In the genomic region with DNA sequence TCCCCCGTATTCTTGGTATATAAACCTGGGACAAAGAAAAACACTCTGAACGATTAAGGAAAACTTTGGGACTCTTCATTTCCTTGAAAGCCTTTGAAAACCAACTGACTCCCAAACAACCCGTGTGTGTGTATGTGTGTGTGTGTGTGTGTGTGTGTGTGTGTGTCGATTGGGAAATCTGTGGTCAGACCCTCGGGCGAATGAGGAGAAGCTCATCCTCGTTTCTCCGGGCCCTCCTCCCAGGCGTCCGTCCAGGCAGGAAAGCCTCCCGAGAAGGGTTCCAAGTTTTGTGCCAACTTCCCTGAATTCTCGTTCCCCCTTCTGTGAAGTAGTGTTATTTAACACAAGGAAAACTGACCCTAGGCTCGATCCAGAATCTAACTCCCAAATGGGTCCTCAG, we compare ENCODE assay signal across 8 cellular contexts.
A peak's percentile ranks its signal among the peaks of the same experiment; 100 is the strongest.
DNase-seq lines count a peak whose midpoint lies in the region; TF ChIP-seq lines count a peak whose summit lies in the region.
"Not testable (repeated sequence)": the region's sequence is repeated elsewhere in the genome, so short reads cannot be mapped to it uniquely, and the experiment has no call there.

No MANE protein-coding gene starts in this region.

- dilution Hi-C loops in mammary epithelial cell (cut with HindIII; ENCODE audit: low sequenced_read_pairs) = not testable (repeated sequence)

- not testable (repeated sequence) for H3K36me3 ChIP-seq in SJCRH30; mammary epithelial cell (ENCODE audit: insufficient read depth, low read length); hepatocyte (replicated peaks; ENCODE audit: insufficient read depth, low read depth); sigmoid colon

- H3K4me1 ChIP-seq in SJCRH30; mammary epithelial cell (ENCODE audit: insufficient read depth, low read length); hepatocyte (ENCODE audit: insufficient read depth); sigmoid colon: not testable (repeated sequence)

- CTCF ChIA-PET in mammary epithelial cell (lab: Charles Lee; ENCODE audit: low non-redundant PET) = not testable (repeated sequence)

- not testable (repeated sequence) for TF ChIP-seq EP300 in sigmoid colon (IDR thresholded peaks at IDR 0.05)

- TF ChIP-seq POLR2A in sigmoid colon (IDR thresholded peaks at IDR 0.05) = not testable (repeated sequence)

- not testable (repeated sequence) for H2AFZ ChIP-seq in mammary epithelial cell (ENCODE audit: low read depth, low read length); hepatocyte

- not testable (repeated sequence) for H3K4me3 ChIP-seq in SJCRH30; mammary epithelial cell (replicated peaks in 1 of 3; ENCODE audit: insufficient read depth in 1 of 3, low read depth in 2 of 3, low read length in 3 of 3); fibroblast of the aortic adventitia (ENCODE audit: low read depth, low read length); hepatocyte; sigmoid colon

- not testable (repeated sequence) for H3K27ac ChIP-seq in SJCRH30; mammary epithelial cell (ENCODE audit: insufficient read depth, low read depth, low read length); hepatocyte; sigmoid colon

- H3K9ac ChIP-seq in mammary epithelial cell (ENCODE audit: insufficient read depth, low read length) = peak overlapping the region; percentile 28

- DNase-seq in Daoy (ENCODE audit: low read depth) (peak; percentile 13), SJCRH30 (peak; percentile 17 to 29), mammary epithelial cell (peak; percentile 38), fibroblast of the aortic adventitia (ENCODE audit: low read depth) (peak; percentile 68), hepatocyte (ENCODE audit: low spot score) (peak; percentile 1), myocyte (ENCODE audit: low read depth) (peak; percentile 68), sigmoid colon (peak; percentile 88), ureter (ENCODE audit: low spot score) (peak; percentile 51)

- not testable (repeated sequence) for H3K9me2 ChIP-seq in hepatocyte (replicated peaks; ENCODE audit: insufficient read depth)

- TSS peak; percentile 30 for BruUV-seq in mammary epithelial cell (replicated peaks; lab: Mats Ljungman, UMichigan)

- not testable (repeated sequence) for H3K4me2 ChIP-seq in mammary epithelial cell (ENCODE audit: insufficient read depth, low read depth, low read length); hepatocyte

- intact Hi-C loops in mammary epithelial cell (cut with micrococcal nuclease); sigmoid colon (cut with DNase I): not testable (repeated sequence)

- H3K79me2 ChIP-seq in mammary epithelial cell (ENCODE audit: insufficient read depth, low read length); hepatocyte: not testable (repeated sequence)

- not testable (repeated sequence) for H4K20me1 ChIP-seq in mammary epithelial cell (ENCODE audit: insufficient read depth, low read length); hepatocyte (ENCODE audit: insufficient read depth, poor library complexity, severe bottlenecking)

- not testable (repeated sequence) for H3K27me3 ChIP-seq in SJCRH30; mammary epithelial cell (ENCODE audit: insufficient read depth, low read length); hepatocyte; sigmoid colon

- not testable (repeated sequence) for H3K9me3 ChIP-seq in SJCRH30 (replicated peaks); mammary epithelial cell (replicated peaks; ENCODE audit: insufficient read depth, low read length); hepatocyte (ENCODE audit: low read depth); sigmoid colon

- not testable (repeated sequence) for TF ChIP-seq CTCF in mammary epithelial cell (conservative IDR thresholded peaks at IDR 0.05 in 1 of 2, IDR thresholded peaks at IDR 0.05 in 1 of 2; ENCODE audit: extremely low read depth in 1 of 2, insufficient read depth in 1 of 2, low read depth in 1 of 2, low read length in 2 of 2); fibroblast of the aortic adventitia (IDR thresholded peaks at IDR 0.05; ENCODE audit: insufficient read depth, low read length); hepatocyte (IDR thresholded peaks at IDR 0.05; ENCODE audit: poor library complexity); sigmoid colon (IDR thresholded peaks at IDR 0.05)

- 0% methylated on average over 1 of the region's 13 CpGs for WGBS in mammary epithelial cell (ENCODE audit: low coverage, missing lambda C conversion rate)
- 42% methylated on average over 2 of the region's 13 CpGs for WGBS in hepatocyte (ENCODE audit: low lambda C conversion rate, missing lambda C conversion rate)
- 61% methylated on average over 9 of the region's 13 CpGs; no CpG with 5 or more reads in 1 of the 2 donors for WGBS in sigmoid colon, 2 donors

- in situ Hi-C loops in mammary epithelial cell (cut with MboI; ENCODE audit: low sequenced_read_pairs in 2 of 2) = not testable (repeated sequence)

Comparison
In these comparisons a context has a peak if more than half of its experiments do, and no peak if none do; other contexts are left out.
1. DNase-seq: peak in every context shown above with its lines; median percentile 88 in sigmoid colon; 68 in fibroblast of the aortic adventitia; 68 in myocyte; 51 in ureter; 38 in mammary epithelial cell; 23 in SJCRH30; 13 in Daoy; 1 in hepatocyte.